Comparison of ENCODE assay signal across 8 cellular contexts in genomic region chr6:35496036-35496850, GRCh38. TPM values are rescaled to one million over a fixed set of nuclear protein-coding genes. Genes with fewer than 3 reads are reported as not detected.
DNase-seq lines count a peak whose midpoint lies in the region; ATAC-seq and TF ChIP-seq lines count a peak whose summit lies in the region.

No MANE protein-coding gene starts in this region.

- H3K9me3 ChIP-seq in esophagus (ENCODE audit: control insufficient read depth in 2 of 2, insufficient read depth in 1 of 2, low read depth in 1 of 2, low read length in 1 of 2) = no peaks in the 10 kb centered on the region

- H3K27ac Mint-ChIP-seq in natural killer cell = peak overlapping the region in 1 of 2 donors; percentile 14

- CTCF ChIA-PET in RWPE1 (lab: Yijun Ruan, JAX) = interaction anchor here (0.5 to 1.7 kb wide), 8 partner anchors 9 to 240 kb away, joined by 3 to 6 read pairs (median 4); partner anchors contain the start of gene ARMC12

- intact Hi-C loops in natural killer cell (cut with micrococcal nuclease) = no loop called here

- no peaks in the 10 kb centered on the region for H3K27me3 ChIP-seq in esophagus (ENCODE audit: control insufficient read depth in 1 of 2, insufficient read depth in 2 of 2, low read length in 2 of 2)

- peak overlapping the region; percentile 75 to 89 for H3K4me3 ChIP-seq in esophagus (ENCODE audit: low read depth in 1 of 2, low read length in 2 of 2)

- H3K36me3 ChIP-seq in esophagus (ENCODE audit: control insufficient read depth in 2 of 2, insufficient read depth in 2 of 2, low read length in 1 of 2) = peaks cover 0 to 5% of the 10 kb centered on the region in 2 donors

- H3K27me3 Mint-ChIP-seq in natural killer cell (ENCODE audit: low read depth in 2 of 2) = peaks cover 16 to 19% of the 10 kb centered on the region in 2 donors

- 11 to 13% methylated on average over 47 to 64 of the region's 64 CpGs for WGBS in esophagus, 2 donors

- H3K9me3 Mint-ChIP-seq in natural killer cell = no peaks in the 10 kb centered on the region

- peak overlapping the region; percentile 99 for H3K27ac ChIP-seq in RWPE1
- peak overlapping the region; percentile 96 to 98 for H3K27ac ChIP-seq in esophagus (ENCODE audit: low read depth in 2 of 2, low read length in 1 of 2)

- peaks cover 15 to 29% of the 10 kb centered on the region in 2 donors for H3K4me1 Mint-ChIP-seq in natural killer cell

- H3K4me1 ChIP-seq in esophagus (ENCODE audit: control insufficient read depth in 2 of 2, insufficient read depth in 2 of 2, low read length in 1 of 2) = peaks cover 18 to 48% of the 10 kb centered on the region in 2 donors

- POLR2A ChIA-PET in RWPE1 (lab: Yijun Ruan, JAX; ENCODE audit: low non-redundant PET) = interaction anchor here (0.5 to 1.7 kb wide), 6 partner anchors 9 to 26 kb away, joined by 3 to 11 read pairs (median 5); no protein-coding TSS in a partner anchor

- H3K36me3 Mint-ChIP-seq in natural killer cell = no peaks in the 10 kb centered on the region

- no peak for ATAC-seq in natural killer cell
- ATAC-seq in GM21529 (IDR thresholded peaks at IDR 0.05; ENCODE audit: unreplicated experiment) = no peak
- ATAC-seq in GM21576 (IDR thresholded peaks at IDR 0.05; ENCODE audit: unreplicated experiment) = no peak

- peak; percentile 87 for DNase-seq in GM03348 (ENCODE audit: low spot score)
- DNase-seq in RWPE1 (ENCODE audit: low spot score) = peak; percentile 53
- no peak for DNase-seq in natural killer cell
- DNase-seq in NCI-H345 (lab: John Stamatoyannopoulos, UW) = no peak
- no peak for DNase-seq in NCI-H774 (lab: John Stamatoyannopoulos, UW)

- H3K4me3 Mint-ChIP-seq in natural killer cell = peak overlapping the region; percentile 74

- TF ChIP-seq CTCF in RWPE1 (conservative IDR thresholded peaks at IDR 0.05; ENCODE audit: low read depth) = no peak
- no peak for TF ChIP-seq CTCF in natural killer cell (IDR thresholded peaks at IDR 0.05)

RNA-seq across cellular contexts. Expression of gene TEAD3, which starts 0.6 kb away (rescaled TPM):
- polyA plus RNA-seq in esophagus = 10 to 100 TPM; 28.6 to 29.1 TPM
- under 1 TPM in 1 of 3 donors, not detected in 2; 0.39 TPM for total RNA-seq in natural killer cell

RNA-seq across cellular contexts. Expression of gene TULP1, which starts 16.5 kb away (rescaled TPM):
- under 1 TPM; 0.08 TPM for polyA plus RNA-seq in esophagus
- not detected for total RNA-seq in natural killer cell

RNA-seq across cellular contexts. Expression of gene RPL10A, which starts 28.0 kb away (rescaled TPM):
- 1,000 to 10,000 TPM in 1 of 2 donors, 100 to 1,000 TPM in 1; 735 to 2,438 TPM for polyA plus RNA-seq in esophagus
- 100 to 1,000 TPM; 723 to 943 (median 942) TPM for total RNA-seq in natural killer cell

RNA-seq across cellular contexts. Expression of gene FANCE, which starts 44.1 kb away (rescaled TPM):
- 1 to 10 TPM; 4.6 to 6.3 TPM for polyA plus RNA-seq in esophagus
- total RNA-seq in natural killer cell = 1 to 10 TPM; 2.2 to 3.2 (median 2.6) TPM

Comparison
In these comparisons a context has a peak if more than half of its experiments do, and no peak if none do; other contexts are left out.
1. DNase-seq: peak in GM03348 (single experiment) and RWPE1 (single experiment); none in natural killer cell (single experiment), NCI-H345 (single experiment) and NCI-H774 (single experiment).